Comparison of ENCODE assay signal across 18 cellular contexts in genomic region chr9:84893360-84894128, GRCh38.
A peak's percentile ranks its signal among the peaks of the same experiment; 100 is the strongest.
DNase-seq lines count a peak whose midpoint lies in the region; ATAC-seq, FAIRE-seq and TF ChIP-seq lines count a peak whose summit lies in the region.
"Had no signal": no experiment of that assay in that cellular context is flagged by ENCODE, and none has a peak within 500 bp of the region (broad histone marks: within the 10 kb centered on the region; RNA-seq: fewer than 3 reads in every experiment).

No MANE protein-coding gene starts in this region.

- peaks cover 18% of the 10 kb centered on the region for H3K4me1 Mint-ChIP-seq in GM23338
- H3K4me1 Mint-ChIP-seq in neural progenitor cell, result peaks cover 69% of the 10 kb centered on the region
- H3K4me1 Mint-ChIP-seq in type B pancreatic cell (ENCODE audit: unreplicated experiment), result peaks cover 26% of the 10 kb centered on the region
- H3K4me1 Mint-ChIP-seq: B cell had no signal

- H3K36me3 Mint-ChIP-seq in GM23338 (ENCODE audit: low read depth), result no peaks in the 10 kb centered on the region
- peaks cover 3% of the 10 kb centered on the region for H3K36me3 Mint-ChIP-seq in neural progenitor cell
- H3K36me3 Mint-ChIP-seq in type B pancreatic cell, result no peaks in the 10 kb centered on the region

- H3F3A ChIP-seq in GM23338 (replicated peaks; ENCODE audit: low read depth) (no peaks in the 10 kb centered on the region), neural progenitor cell (ENCODE audit: low read depth) (no peaks in the 10 kb centered on the region)

- 45% methylated on average over 14 of the region's 14 CpGs for WGBS in right cardiac atrium

- TF ChIP-seq CTCF in GM23338 (conservative IDR thresholded peaks at IDR 0.05; ENCODE audit: low read depth in 2 of 2), result no peak
- TF ChIP-seq CTCF in bronchial epithelial cell (IDR thresholded peaks at IDR 0.05; ENCODE audit: insufficient read depth, low read length, severe bottlenecking), result no peak
- TF ChIP-seq CTCF in neural progenitor cell (IDR thresholded peaks at IDR 0.05), result no peak
- TF ChIP-seq CTCF in D721Med (IDR thresholded peaks at IDR 0.05; ENCODE audit: insufficient read depth, missing control alignments), result no peak
- no peak for TF ChIP-seq CTCF in type B pancreatic cell (conservative IDR thresholded peaks at IDR 0.05)

- intact Hi-C loops in right cardiac atrium (cut with DNase I), result no loop called here

- H3K27ac ChIP-seq in GM23338 (ENCODE audit: low read depth) (no peak overlapping the region), right cardiac atrium (ENCODE audit: low read length) (no peak overlapping the region), neural progenitor cell (no peak overlapping the region)

- H3K4me3 ChIP-seq in GM23338 (no peak overlapping the region), bronchial epithelial cell (ENCODE audit: low read depth, low read length) (no peak overlapping the region), right cardiac atrium (ENCODE audit: low read length) (no peak overlapping the region), neural progenitor cell (no peak overlapping the region)

- no peak overlapping the region for H3K4me3 Mint-ChIP-seq in GM23338
- no peak overlapping the region for H3K4me3 Mint-ChIP-seq in neural progenitor cell
- no peak overlapping the region for H3K4me3 Mint-ChIP-seq in type B pancreatic cell
- H3K4me3 Mint-ChIP-seq: B cell; CD4-positive, alpha-beta T cell had no signal

- no peak overlapping the region for H3K27ac Mint-ChIP-seq in GM23338
- H3K27ac Mint-ChIP-seq in neural progenitor cell, result peak overlapping the region; percentile 55
- no peak overlapping the region for H3K27ac Mint-ChIP-seq in type B pancreatic cell
- H3K27ac Mint-ChIP-seq: B cell; CD4-positive, alpha-beta T cell had no signal

- H3K9me3 Mint-ChIP-seq in GM23338 (no peaks in the 10 kb centered on the region), neural progenitor cell (no peaks in the 10 kb centered on the region), type B pancreatic cell (no peaks in the 10 kb centered on the region)
- H3K9me3 Mint-ChIP-seq: CD4-positive, alpha-beta T cell had no signal

- ATAC-seq in GM23338 (no peak), right cardiac atrium (peak; percentile 64 to 80)
- ATAC-seq: HCT116, HepG2 had no signal

- FAIRE-seq in bronchial epithelial cell (lab: Jason Lieb, UNC) (peak; percentile 32), D721Med (lab: Jason Lieb, UNC) (no peak)
- FAIRE-seq: A204.1, GM12892, H54, HepG2, HTR-8/SVneo had no signal

- H3K79me2 ChIP-seq in GM23338 (replicated peaks; ENCODE audit: insufficient read depth) (no peaks in the 10 kb centered on the region), neural progenitor cell (ENCODE audit: low read depth) (no peaks in the 10 kb centered on the region)

- H2AFZ ChIP-seq in GM23338 (peak overlapping the region; percentile 59), neural progenitor cell (replicated peaks) (peak overlapping the region; percentile 19)

- no peaks in the 10 kb centered on the region for H3K9me3 ChIP-seq in right cardiac atrium (ENCODE audit: control insufficient read depth, low read length)
- no peaks in the 10 kb centered on the region for H3K9me3 ChIP-seq in neural progenitor cell (ENCODE audit: low read depth)

- H3K9ac ChIP-seq in neural progenitor cell, result no peak overlapping the region

- no peak overlapping the region for H3K4me2 ChIP-seq in GM23338
- H3K4me2 ChIP-seq in neural progenitor cell, result peak overlapping the region; percentile 8

- no peaks in the 10 kb centered on the region for H4K20me1 ChIP-seq in GM23338 (replicated peaks; ENCODE audit: insufficient read depth)
- no peaks in the 10 kb centered on the region for H4K20me1 ChIP-seq in neural progenitor cell (ENCODE audit: low read depth)

- no peaks in the 10 kb centered on the region for H3K27me3 Mint-ChIP-seq in GM23338 (ENCODE audit: insufficient read depth, low read depth, poor library complexity)
- H3K27me3 Mint-ChIP-seq in neural progenitor cell (ENCODE audit: insufficient read depth, low read depth), result no peaks in the 10 kb centered on the region
- H3K27me3 Mint-ChIP-seq in type B pancreatic cell, result peaks cover 3% of the 10 kb centered on the region
- H3K27me3 Mint-ChIP-seq: B cell; CD4-positive, alpha-beta T cell had no signal

- no peaks in the 10 kb centered on the region for H3K27me3 ChIP-seq in GM23338 (ENCODE audit: insufficient read depth)
- no peaks in the 10 kb centered on the region for H3K27me3 ChIP-seq in bronchial epithelial cell (ENCODE audit: control insufficient read depth, insufficient read depth, low read length)
- no peaks in the 10 kb centered on the region for H3K27me3 ChIP-seq in right cardiac atrium (ENCODE audit: control insufficient read depth, insufficient read depth)
- H3K27me3 ChIP-seq in neural progenitor cell, result no peaks in the 10 kb centered on the region

- no peaks in the 10 kb centered on the region for H3K36me3 ChIP-seq in GM23338 (ENCODE audit: insufficient read depth)
- H3K36me3 ChIP-seq in bronchial epithelial cell (ENCODE audit: control insufficient read depth, insufficient read depth, low read length), result no peaks in the 10 kb centered on the region
- H3K36me3 ChIP-seq in neural progenitor cell, result no peaks in the 10 kb centered on the region

- H3K4me1 ChIP-seq in GM23338 (ENCODE audit: insufficient read depth) (peaks cover 25% of the 10 kb centered on the region), right cardiac atrium (ENCODE audit: control insufficient read depth, insufficient read depth, low read length) (no peaks in the 10 kb centered on the region), neural progenitor cell (peaks cover 37% of the 10 kb centered on the region)

- no peaks in the 10 kb centered on the region for H3K9me2 ChIP-seq in GM23338 (ENCODE audit: insufficient read depth)

- DNase-seq in GM23338 (ENCODE audit: low spot score), result no peak
- no peak for DNase-seq in bronchial epithelial cell (ENCODE audit: low read depth)
- peak in 1 of 3 donors; percentile 52 for DNase-seq in right cardiac atrium
- peak; percentile 18 for DNase-seq in neural progenitor cell (ENCODE audit: low spot score)
- DNase-seq in SHP77 treated with DMSO at 0.1 percent for 48 hours (lab: John Stamatoyannopoulos, UW), result no peak
- DNase-seq in D721Med (ENCODE audit: insufficient read length, low spot score), result no peak
- no peak for DNase-seq in type B pancreatic cell (ENCODE audit: extremely low spot score, unreplicated experiment)
- DNase-seq: CD4-positive, alpha-beta T cell; DMS153; DND-41; GDM1 had no signal

TF ChIP-seq in GM23338, 12 proteins besides CTCF, POLR2A, EP300 and RAD21 (continues in another document):
- TF ChIP-seq EZH2 (IDR thresholded peaks at IDR 0.05; ENCODE audit: low read depth, unreplicated experiment) (no peak), JUNB (IDR thresholded peaks at IDR 0.05; ENCODE audit: unreplicated experiment) (no peak)
- TF ChIP-seq, protein P1, sequence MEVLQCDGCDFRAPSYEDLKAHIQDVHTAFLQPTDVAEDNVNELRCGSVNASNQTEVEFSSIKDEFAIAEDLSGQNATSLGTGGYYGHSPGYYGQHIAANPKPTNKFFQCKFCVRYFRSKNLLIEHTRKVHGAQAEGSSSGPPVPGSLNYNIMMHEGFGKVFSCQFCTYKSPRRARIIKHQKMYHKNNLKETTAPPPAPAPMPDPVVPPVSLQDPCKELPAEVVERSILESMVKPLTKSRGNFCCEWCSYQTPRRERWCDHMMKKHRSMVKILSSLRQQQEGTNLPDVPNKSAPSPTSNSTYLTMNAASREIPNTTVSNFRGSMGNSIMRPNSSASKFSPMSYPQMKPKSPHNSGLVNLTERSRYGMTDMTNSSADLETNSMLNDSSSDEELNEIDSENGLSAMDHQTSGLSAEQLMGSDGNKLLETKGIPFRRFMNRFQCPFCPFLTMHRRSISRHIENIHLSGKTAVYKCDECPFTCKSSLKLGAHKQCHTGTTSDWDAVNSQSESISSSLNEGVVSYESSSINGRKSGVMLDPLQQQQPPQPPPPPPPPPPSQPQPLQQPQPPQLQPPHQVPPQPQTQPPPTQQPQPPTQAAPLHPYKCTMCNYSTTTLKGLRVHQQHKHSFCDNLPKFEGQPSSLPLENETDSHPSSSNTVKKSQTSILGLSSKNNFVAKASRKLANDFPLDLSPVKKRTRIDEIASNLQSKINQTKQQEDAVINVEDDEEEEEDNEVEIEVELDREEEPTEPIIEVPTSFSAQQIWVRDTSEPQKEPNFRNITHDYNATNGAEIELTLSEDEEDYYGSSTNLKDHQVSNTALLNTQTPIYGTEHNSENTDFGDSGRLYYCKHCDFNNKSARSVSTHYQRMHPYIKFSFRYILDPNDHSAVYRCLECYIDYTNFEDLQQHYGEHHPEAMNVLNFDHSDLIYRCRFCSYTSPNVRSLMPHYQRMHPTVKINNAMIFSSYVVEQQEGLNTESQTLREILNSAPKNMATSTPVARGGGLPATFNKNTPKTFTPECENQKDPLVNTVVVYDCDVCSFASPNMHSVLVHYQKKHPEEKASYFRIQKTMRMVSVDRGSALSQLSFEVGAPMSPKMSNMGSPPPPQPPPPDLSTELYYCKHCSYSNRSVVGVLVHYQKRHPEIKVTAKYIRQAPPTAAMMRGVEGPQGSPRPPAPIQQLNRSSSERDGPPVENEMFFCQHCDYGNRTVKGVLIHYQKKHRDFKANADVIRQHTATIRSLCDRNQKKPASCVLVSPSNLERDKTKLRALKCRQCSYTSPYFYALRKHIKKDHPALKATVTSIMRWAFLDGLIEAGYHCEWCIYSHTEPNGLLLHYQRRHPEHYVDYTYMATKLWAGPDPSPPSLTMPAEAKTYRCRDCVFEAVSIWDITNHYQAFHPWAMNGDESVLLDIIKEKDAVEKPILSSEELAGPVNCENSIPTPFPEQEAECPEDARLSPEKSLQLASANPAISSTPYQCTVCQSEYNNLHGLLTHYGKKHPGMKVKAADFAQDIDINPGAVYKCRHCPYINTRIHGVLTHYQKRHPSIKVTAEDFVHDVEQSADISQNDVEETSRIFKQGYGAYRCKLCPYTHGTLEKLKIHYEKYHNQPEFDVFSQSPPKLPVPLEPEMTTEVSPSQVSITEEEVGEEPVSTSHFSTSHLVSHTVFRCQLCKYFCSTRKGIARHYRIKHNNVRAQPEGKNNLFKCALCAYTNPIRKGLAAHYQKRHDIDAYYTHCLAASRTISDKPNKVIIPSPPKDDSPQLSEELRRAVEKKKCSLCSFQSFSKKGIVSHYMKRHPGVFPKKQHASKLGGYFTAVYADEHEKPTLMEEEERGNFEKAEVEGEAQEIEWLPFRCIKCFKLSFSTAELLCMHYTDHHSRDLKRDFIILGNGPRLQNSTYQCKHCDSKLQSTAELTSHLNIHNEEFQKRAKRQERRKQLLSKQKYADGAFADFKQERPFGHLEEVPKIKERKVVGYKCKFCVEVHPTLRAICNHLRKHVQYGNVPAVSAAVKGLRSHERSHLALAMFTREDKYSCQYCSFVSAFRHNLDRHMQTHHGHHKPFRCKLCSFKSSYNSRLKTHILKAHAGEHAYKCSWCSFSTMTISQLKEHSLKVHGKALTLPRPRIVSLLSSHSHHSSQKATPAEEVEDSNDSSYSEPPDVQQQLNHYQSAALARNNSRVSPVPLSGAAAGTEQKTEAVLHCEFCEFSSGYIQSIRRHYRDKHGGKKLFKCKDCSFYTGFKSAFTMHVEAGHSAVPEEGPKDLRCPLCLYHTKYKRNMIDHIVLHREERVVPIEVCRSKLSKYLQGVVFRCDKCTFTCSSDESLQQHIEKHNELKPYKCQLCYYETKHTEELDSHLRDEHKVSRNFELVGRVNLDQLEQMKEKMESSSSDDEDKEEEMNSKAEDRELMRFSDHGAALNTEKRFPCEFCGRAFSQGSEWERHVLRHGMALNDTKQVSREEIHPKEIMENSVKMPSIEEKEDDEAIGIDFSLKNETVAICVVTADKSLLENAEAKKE (CRISPR knock-in tag; IDR thresholded peaks at IDR 0.05), result no peak
